Comparison of ENCODE assay signal across 11 cellular contexts in genomic region chr11:128324531-128325141, GRCh38.
DNase-seq lines count a peak whose midpoint lies in the region; FAIRE-seq and TF ChIP-seq lines count a peak whose summit lies in the region.
"Had no signal": no experiment of that assay in that cellular context is flagged by ENCODE, and none has a peak within 500 bp of the region (broad histone marks: within the 10 kb centered on the region; RNA-seq: fewer than 3 reads in every experiment).

No MANE protein-coding gene starts in this region.

- H2BK120ac ChIP-seq in mesendoderm (ENCODE audit: low read depth, low read length): no peak overlapping the region

- no peaks in the 10 kb centered on the region for H3K79me1 ChIP-seq in mesendoderm (ENCODE audit: low read length)

- WGBS in small intestine, 3 donors: 70 to 83% (median 80%) methylated on average over 14 of the region's 14 CpGs
- WGBS in thyroid gland, 2 donors: 32 to 46% methylated on average over 14 of the region's 14 CpGs
- WGBS in mesendoderm (ENCODE audit: extremely low coverage, insufficient coverage, low lambda C conversion rate): no CpG with 5 or more reads among the region's 14 CpGs

- H4K5ac ChIP-seq in mesendoderm (ENCODE audit: low read length): no peak overlapping the region

- H3K18ac ChIP-seq in mesendoderm (ENCODE audit: low read length): no peak overlapping the region

- no peak overlapping the region for H2AK5ac ChIP-seq in mesendoderm (ENCODE audit: low read length)

- H3K9ac ChIP-seq in mesendoderm (ENCODE audit: low read length): no peak overlapping the region

- DNase-seq in activated CD4-positive, alpha-beta T cell treated with anti-CD3 and anti-CD28 coated beads for 1 hour: peak; percentile 62
- peak; percentile 91 for DNase-seq in activated effector memory CD4-positive, alpha-beta T cell treated with anti-CD3 and anti-CD28 coated beads, Interleukin-2, amount 50 U/mL, for 16 hours
- DNase-seq in small intestine (peak; percentile 73), thyroid gland (peak; percentile 45 to 49), mesendoderm (no peak), nucleus accumbens (lab: John Stamatoyannopoulos, UW) (no peak), NCI-H146 treated with DMSO at 0.1 percent for 48 hours (lab: John Stamatoyannopoulos, UW; ENCODE audit: unreplicated experiment) (no peak)
- DNase-seq: H9, hippocampal formation, IMR-90 had no signal

- peaks cover 0 to 7% of the 10 kb centered on the region in 2 donors for H3K4me1 ChIP-seq in small intestine (ENCODE audit: control insufficient read depth in 2 of 2, insufficient read depth in 1 of 2, low read depth in 1 of 2, low read length in 1 of 2)
- H3K4me1 ChIP-seq in thyroid gland: peaks cover 12 to 31% of the 10 kb centered on the region in 2 donors
- H3K4me1 ChIP-seq in mesendoderm (ENCODE audit: control insufficient read depth, low read depth, low read length): peaks cover 3% of the 10 kb centered on the region

- no peaks in the 10 kb centered on the region for H3K79me2 ChIP-seq in mesendoderm (ENCODE audit: control insufficient read depth, insufficient read depth, low read length)

- no peak overlapping the region for H3K56ac ChIP-seq in mesendoderm (ENCODE audit: low read length)

- H3K9me3 ChIP-seq in small intestine (ENCODE audit: control insufficient read depth, low read depth) (no peaks in the 10 kb centered on the region), thyroid gland (no peaks in the 10 kb centered on the region)

- TF ChIP-seq CTCF in thyroid gland (IDR thresholded peaks at IDR 0.05): no peak

- no peak overlapping the region for H3K4me3 ChIP-seq in small intestine (ENCODE audit: low read depth in 1 of 2, low read length in 2 of 2)
- no peak overlapping the region for H3K4me3 ChIP-seq in thyroid gland (replicated peaks in 1 of 3)
- H3K4me3 ChIP-seq in mesendoderm (ENCODE audit: low read length): no peak overlapping the region

- TF ChIP-seq POLR2A in thyroid gland (IDR thresholded peaks at IDR 0.05): no peak

- H4K8ac ChIP-seq in mesendoderm (ENCODE audit: low read depth, low read length): no peak overlapping the region

- H3K27me3 ChIP-seq in small intestine (ENCODE audit: control insufficient read depth in 2 of 2, insufficient read depth in 2 of 2, low read length in 2 of 2) (no peaks in the 10 kb centered on the region), thyroid gland (no peaks in the 10 kb centered on the region), mesendoderm (ENCODE audit: insufficient read depth, low read length, poor library complexity) (no peaks in the 10 kb centered on the region)

- no peak overlapping the region for H2BK15ac ChIP-seq in mesendoderm (replicated peaks; ENCODE audit: low read depth)

- H3K36me3 ChIP-seq in small intestine (ENCODE audit: control insufficient read depth in 2 of 2, insufficient read depth in 2 of 2, low read length in 2 of 2) (no peaks in the 10 kb centered on the region), thyroid gland (no peaks in the 10 kb centered on the region), mesendoderm (ENCODE audit: control insufficient read depth, insufficient read depth, low read length) (no peaks in the 10 kb centered on the region)

- no peak overlapping the region for H3K4ac ChIP-seq in mesendoderm (ENCODE audit: low read depth, low read length)

- H3K4me2 ChIP-seq in mesendoderm (ENCODE audit: low read length): no peak overlapping the region

- FAIRE-seq in small intestine (lab: Jason Lieb, UNC): no peak
- FAIRE-seq: bronchial epithelial cell had no signal

- intact Hi-C loops in thyroid gland (cut with DNase I): no loop called here

- no peak overlapping the region for H2BK5ac ChIP-seq in mesendoderm (ENCODE audit: low read length)

- H3K27ac ChIP-seq in small intestine (ENCODE audit: low read depth in 1 of 2, low read length in 1 of 2) (peak overlapping the region; percentile 45 to 90), thyroid gland (peak overlapping the region in 2 of 3 donors; percentile 3 to 34), mesendoderm (ENCODE audit: low read depth, low read length) (no peak overlapping the region)

- no peak overlapping the region for H3K23ac ChIP-seq in mesendoderm (ENCODE audit: low read length)

Comparison
In these comparisons a context has a peak if more than half of its experiments do, and no peak if none do; other contexts are left out.
1. DNase-seq: peak in activated CD4-positive, alpha-beta T cell treated with anti-CD3 and anti-CD28 coated beads for 1 hour (single experiment), activated effector memory CD4-positive, alpha-beta T cell treated with anti-CD3 and anti-CD28 coated beads, Interleukin-2, amount 50 U/mL, for 16 hours (single experiment), small intestine (single experiment) and thyroid gland (2 of 2); none in mesendoderm (single experiment), nucleus accumbens (0 of 56) and NCI-H146 treated with DMSO at 0.1 percent for 48 hours (single experiment).